2 cellular contexts compared by ENCODE assay signal in the genomic region with DNA sequence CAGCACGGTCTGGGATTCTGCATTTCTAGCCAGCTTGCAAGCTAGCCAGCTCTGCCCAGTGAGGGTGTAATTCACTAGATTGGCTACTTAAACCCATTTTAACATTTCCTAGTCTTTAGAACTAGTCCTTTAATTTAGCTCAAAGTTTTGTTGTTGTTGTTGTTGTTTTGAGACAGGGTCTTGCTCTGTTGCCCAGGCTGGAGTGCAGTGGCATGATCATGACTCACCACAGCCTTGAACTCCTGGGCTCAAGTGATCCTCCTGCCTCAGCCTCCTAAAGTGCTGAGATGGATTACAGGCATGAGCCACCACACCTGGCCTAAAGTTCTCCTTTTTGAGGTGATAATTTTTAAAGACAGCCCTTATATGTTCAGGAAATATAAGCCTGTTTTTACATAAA.
TF ChIP-seq lines count a peak whose summit lies in the region.

No MANE protein-coding gene starts in this region.

TF ChIP-seq in GM23338, 12 proteins besides CTCF, POLR2A, EP300 and RAD21 (continued from another document):
- TF ChIP-seq, protein P1, sequence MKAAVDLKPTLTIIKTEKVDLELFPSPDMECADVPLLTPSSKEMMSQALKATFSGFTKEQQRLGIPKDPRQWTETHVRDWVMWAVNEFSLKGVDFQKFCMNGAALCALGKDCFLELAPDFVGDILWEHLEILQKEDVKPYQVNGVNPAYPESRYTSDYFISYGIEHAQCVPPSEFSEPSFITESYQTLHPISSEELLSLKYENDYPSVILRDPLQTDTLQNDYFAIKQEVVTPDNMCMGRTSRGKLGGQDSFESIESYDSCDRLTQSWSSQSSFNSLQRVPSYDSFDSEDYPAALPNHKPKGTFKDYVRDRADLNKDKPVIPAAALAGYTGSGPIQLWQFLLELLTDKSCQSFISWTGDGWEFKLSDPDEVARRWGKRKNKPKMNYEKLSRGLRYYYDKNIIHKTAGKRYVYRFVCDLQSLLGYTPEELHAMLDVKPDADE (IDR thresholded peaks at IDR 0.05), result no peak
- no peak for TF ChIP-seq STAT1 (IDR thresholded peaks at IDR 0.05; ENCODE audit: unreplicated experiment)

TF ChIP-seq in HEK293, 187 proteins besides CTCF, POLR2A, EP300 and RAD21:
- TF ChIP-seq, protein P2, sequence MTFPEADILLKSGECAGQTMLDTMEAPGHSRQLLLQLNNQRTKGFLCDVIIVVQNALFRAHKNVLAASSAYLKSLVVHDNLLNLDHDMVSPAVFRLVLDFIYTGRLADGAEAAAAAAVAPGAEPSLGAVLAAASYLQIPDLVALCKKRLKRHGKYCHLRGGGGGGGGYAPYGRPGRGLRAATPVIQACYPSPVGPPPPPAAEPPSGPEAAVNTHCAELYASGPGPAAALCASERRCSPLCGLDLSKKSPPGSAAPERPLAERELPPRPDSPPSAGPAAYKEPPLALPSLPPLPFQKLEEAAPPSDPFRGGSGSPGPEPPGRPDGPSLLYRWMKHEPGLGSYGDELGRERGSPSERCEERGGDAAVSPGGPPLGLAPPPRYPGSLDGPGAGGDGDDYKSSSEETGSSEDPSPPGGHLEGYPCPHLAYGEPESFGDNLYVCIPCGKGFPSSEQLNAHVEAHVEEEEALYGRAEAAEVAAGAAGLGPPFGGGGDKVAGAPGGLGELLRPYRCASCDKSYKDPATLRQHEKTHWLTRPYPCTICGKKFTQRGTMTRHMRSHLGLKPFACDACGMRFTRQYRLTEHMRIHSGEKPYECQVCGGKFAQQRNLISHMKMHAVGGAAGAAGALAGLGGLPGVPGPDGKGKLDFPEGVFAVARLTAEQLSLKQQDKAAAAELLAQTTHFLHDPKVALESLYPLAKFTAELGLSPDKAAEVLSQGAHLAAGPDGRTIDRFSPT (tag by site-specific recombination; IDR thresholded peaks at IDR 0.05), result no peak
- 0 out of 2 replicates have a peak, but pooled peaks have one; percentile 41 for TF ChIP-seq ZNF121 (tag by site-specific recombination; IDR thresholded peaks at IDR 0.05)
